Comparison of ENCODE assay signal across 1 cellular context in genomic region chr4:151043803-151044535, GRCh38.
A peak's percentile ranks its signal among the peaks of the same experiment; 100 is the strongest.
TF ChIP-seq lines count a peak whose summit lies in the region.

No MANE protein-coding gene starts in this region.

TF ChIP-seq in HepG2, 621 proteins besides CTCF, POLR2A, EP300 and RAD21:
- TF ChIP-seq, protein P1, sequence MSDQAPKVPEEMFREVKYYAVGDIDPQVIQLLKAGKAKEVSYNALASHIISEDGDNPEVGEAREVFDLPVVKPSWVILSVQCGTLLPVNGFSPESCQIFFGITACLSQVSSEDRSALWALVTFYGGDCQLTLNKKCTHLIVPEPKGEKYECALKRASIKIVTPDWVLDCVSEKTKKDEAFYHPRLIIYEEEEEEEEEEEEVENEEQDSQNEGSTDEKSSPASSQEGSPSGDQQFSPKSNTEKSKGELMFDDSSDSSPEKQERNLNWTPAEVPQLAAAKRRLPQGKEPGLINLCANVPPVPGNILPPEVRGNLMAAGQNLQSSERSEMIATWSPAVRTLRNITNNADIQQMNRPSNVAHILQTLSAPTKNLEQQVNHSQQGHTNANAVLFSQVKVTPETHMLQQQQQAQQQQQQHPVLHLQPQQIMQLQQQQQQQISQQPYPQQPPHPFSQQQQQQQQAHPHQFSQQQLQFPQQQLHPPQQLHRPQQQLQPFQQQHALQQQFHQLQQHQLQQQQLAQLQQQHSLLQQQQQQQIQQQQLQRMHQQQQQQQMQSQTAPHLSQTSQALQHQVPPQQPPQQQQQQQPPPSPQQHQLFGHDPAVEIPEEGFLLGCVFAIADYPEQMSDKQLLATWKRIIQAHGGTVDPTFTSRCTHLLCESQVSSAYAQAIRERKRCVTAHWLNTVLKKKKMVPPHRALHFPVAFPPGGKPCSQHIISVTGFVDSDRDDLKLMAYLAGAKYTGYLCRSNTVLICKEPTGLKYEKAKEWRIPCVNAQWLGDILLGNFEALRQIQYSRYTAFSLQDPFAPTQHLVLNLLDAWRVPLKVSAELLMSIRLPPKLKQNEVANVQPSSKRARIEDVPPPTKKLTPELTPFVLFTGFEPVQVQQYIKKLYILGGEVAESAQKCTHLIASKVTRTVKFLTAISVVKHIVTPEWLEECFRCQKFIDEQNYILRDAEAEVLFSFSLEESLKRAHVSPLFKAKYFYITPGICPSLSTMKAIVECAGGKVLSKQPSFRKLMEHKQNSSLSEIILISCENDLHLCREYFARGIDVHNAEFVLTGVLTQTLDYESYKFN (CRISPR knock-in tag; conservative IDR thresholded peaks at IDR 0.05): peak; percentile 33; the same call in 1 of the 2 replicates
- TF ChIP-seq, protein P2, sequence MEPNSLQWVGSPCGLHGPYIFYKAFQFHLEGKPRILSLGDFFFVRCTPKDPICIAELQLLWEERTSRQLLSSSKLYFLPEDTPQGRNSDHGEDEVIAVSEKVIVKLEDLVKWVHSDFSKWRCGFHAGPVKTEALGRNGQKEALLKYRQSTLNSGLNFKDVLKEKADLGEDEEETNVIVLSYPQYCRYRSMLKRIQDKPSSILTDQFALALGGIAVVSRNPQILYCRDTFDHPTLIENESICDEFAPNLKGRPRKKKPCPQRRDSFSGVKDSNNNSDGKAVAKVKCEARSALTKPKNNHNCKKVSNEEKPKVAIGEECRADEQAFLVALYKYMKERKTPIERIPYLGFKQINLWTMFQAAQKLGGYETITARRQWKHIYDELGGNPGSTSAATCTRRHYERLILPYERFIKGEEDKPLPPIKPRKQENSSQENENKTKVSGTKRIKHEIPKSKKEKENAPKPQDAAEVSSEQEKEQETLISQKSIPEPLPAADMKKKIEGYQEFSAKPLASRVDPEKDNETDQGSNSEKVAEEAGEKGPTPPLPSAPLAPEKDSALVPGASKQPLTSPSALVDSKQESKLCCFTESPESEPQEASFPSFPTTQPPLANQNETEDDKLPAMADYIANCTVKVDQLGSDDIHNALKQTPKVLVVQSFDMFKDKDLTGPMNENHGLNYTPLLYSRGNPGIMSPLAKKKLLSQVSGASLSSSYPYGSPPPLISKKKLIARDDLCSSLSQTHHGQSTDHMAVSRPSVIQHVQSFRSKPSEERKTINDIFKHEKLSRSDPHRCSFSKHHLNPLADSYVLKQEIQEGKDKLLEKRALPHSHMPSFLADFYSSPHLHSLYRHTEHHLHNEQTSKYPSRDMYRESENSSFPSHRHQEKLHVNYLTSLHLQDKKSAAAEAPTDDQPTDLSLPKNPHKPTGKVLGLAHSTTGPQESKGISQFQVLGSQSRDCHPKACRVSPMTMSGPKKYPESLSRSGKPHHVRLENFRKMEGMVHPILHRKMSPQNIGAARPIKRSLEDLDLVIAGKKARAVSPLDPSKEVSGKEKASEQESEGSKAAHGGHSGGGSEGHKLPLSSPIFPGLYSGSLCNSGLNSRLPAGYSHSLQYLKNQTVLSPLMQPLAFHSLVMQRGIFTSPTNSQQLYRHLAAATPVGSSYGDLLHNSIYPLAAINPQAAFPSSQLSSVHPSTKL (CRISPR knock-in tag; IDR thresholded peaks at IDR 0.05): peak; percentile 17; the same call in 1 of the 2 replicates
- TF ChIP-seq, protein P3, sequence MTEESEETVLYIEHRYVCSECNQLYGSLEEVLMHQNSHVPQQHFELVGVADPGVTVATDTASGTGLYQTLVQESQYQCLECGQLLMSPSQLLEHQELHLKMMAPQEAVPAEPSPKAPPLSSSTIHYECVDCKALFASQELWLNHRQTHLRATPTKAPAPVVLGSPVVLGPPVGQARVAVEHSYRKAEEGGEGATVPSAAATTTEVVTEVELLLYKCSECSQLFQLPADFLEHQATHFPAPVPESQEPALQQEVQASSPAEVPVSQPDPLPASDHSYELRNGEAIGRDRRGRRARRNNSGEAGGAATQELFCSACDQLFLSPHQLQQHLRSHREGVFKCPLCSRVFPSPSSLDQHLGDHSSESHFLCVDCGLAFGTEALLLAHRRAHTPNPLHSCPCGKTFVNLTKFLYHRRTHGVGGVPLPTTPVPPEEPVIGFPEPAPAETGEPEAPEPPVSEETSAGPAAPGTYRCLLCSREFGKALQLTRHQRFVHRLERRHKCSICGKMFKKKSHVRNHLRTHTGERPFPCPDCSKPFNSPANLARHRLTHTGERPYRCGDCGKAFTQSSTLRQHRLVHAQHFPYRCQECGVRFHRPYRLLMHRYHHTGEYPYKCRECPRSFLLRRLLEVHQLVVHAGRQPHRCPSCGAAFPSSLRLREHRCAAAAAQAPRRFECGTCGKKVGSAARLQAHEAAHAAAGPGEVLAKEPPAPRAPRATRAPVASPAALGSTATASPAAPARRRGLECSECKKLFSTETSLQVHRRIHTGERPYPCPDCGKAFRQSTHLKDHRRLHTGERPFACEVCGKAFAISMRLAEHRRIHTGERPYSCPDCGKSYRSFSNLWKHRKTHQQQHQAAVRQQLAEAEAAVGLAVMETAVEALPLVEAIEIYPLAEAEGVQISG (CRISPR knock-in tag; IDR thresholded peaks at IDR 0.05): no peak
